ENCODE assay signal across 4 cellular contexts in genomic region chr22:40025062-40025379, GRCh38. TPM values are rescaled to one million over a fixed set of nuclear protein-coding genes. Genes with fewer than 3 reads are reported as not detected.
"Had no signal": no experiment of that assay in that cellular context is flagged by ENCODE, and none has a peak within 500 bp of the region (broad histone marks: within the 10 kb centered on the region; RNA-seq: fewer than 3 reads in every experiment).

No MANE protein-coding gene starts in this region.

RNA-seq across cellular contexts. Expression of gene FAM83F, which starts 30.3 kb away (rescaled TPM):
- total RNA-seq: activated CD4-positive, alpha-beta memory T cell treated with anti-CD3 and anti-CD28 coated beads, Interleukin-2, amount 10 ng/mL, durations not matched to agents 7 days and 5 days; activated CD8-positive, alpha-beta memory T cell treated with anti-CD3 and anti-CD28 coated beads, Interleukin-2, amount 10 ng/mL, durations not matched to agents 7 days and 5 days; endothelial cell of umbilical vein had no signal
- polyA plus RNA-seq: endothelial cell of umbilical vein, immature natural killer cell had no signal
